In the genomic region with DNA sequence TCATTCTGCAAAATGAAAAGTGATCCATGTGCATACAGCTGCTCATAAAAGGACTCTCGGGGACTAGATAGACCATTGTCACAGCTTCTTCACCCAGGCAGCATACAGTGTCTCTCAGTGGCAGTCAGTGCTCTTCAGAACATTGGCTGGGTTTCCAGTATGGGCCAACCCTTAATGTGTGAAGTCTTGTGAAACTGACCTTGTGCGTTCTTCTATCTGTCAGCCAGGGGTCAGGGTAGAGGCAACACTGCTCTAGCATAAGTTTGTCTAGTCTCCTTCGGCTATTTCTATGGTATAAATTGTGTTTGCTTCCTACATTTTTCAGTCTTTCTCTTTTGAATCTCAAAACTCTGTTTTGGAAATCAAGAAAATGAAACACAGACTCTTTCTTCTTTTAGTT, we compare ENCODE assay signal across 11 cellular contexts. TPM values are rescaled to one million over a fixed set of nuclear protein-coding genes. Genes with fewer than 3 reads are reported as not detected.
A peak's percentile ranks its signal among the peaks of the same experiment; 100 is the strongest.
DNase-seq lines count a peak whose midpoint lies in the region; FAIRE-seq and TF ChIP-seq lines count a peak whose summit lies in the region.
"Had no signal": no experiment of that assay in that cellular context is flagged by ENCODE, and none has a peak within 500 bp of the region (broad histone marks: within the 10 kb centered on the region; RNA-seq: fewer than 3 reads in every experiment).

No MANE protein-coding gene starts in this region.

- WGBS in endodermal cell (ENCODE audit: insufficient coverage in 1 of 2, insufficient read length in 1 of 2), 2 experiments: 89 to 92% methylated on average over 1 to 3 of the region's 3 CpGs
- WGBS in small intestine, 3 donors: 60 to 73% (median 66%) methylated on average over 3 of the region's 3 CpGs

- peak; percentile 74 for TF ChIP-seq CTCF in endodermal cell (conservative IDR thresholded peaks at IDR 0.05)
- TF ChIP-seq CTCF in tibial artery (IDR thresholded peaks at IDR 0.05): no peak
- TF ChIP-seq CTCF in GM10266 (IDR thresholded peaks at IDR 0.05; ENCODE audit: control insufficient read depth, insufficient read depth, low read depth, missing control alignments): no peak

- FAIRE-seq in small intestine (lab: Jason Lieb, UNC): no peak

- intact Hi-C loops in tibial artery (cut with DNase I; ENCODE audit: low total_unique reads): no loop called here

- no peaks in the 10 kb centered on the region for H3K4me1 Mint-ChIP-seq in endodermal cell

- H3K4me3 ChIP-seq in endodermal cell (ENCODE audit: low read length): no peak overlapping the region
- no peak overlapping the region for H3K4me3 ChIP-seq in small intestine (ENCODE audit: low read depth in 1 of 2, low read length in 2 of 2)
- no peak overlapping the region for H3K4me3 ChIP-seq in tibial artery
- H3K4me3 ChIP-seq: thoracic aorta had no signal

- H3K36me3 ChIP-seq in endodermal cell (ENCODE audit: control insufficient read depth, insufficient read depth, low read length): no peaks in the 10 kb centered on the region
- no peaks in the 10 kb centered on the region for H3K36me3 ChIP-seq in small intestine (ENCODE audit: control insufficient read depth in 2 of 2, insufficient read depth in 2 of 2, low read length in 2 of 2)
- no peaks in the 10 kb centered on the region for H3K36me3 ChIP-seq in tibial artery
- H3K36me3 ChIP-seq: thoracic aorta had no signal

- no peak overlapping the region for H3K9ac ChIP-seq in endodermal cell (ENCODE audit: extremely low read depth, low read length, poor library complexity, severe bottlenecking)

- H3K27ac Mint-ChIP-seq in endodermal cell: no peak overlapping the region
- H3K27ac Mint-ChIP-seq: dendritic cell treated with granulocyte-macrophage colony-stimulating factor and Interleukin-4, amounts not matched to agents 40 ng/mL and 50 ng/mL, for 4 days had no signal

- H3K4me1 ChIP-seq in endodermal cell (ENCODE audit: control insufficient read depth, insufficient read depth, low read length): no peaks in the 10 kb centered on the region
- H3K4me1 ChIP-seq in small intestine (ENCODE audit: control insufficient read depth in 2 of 2, insufficient read depth in 1 of 2, low read depth in 1 of 2, low read length in 1 of 2): no peaks in the 10 kb centered on the region
- no peaks in the 10 kb centered on the region for H3K4me1 ChIP-seq in tibial artery

- no peak overlapping the region for H3K4me3 Mint-ChIP-seq in endodermal cell
- H3K4me3 Mint-ChIP-seq: dendritic cell treated with granulocyte-macrophage colony-stimulating factor and Interleukin-4, amounts not matched to agents 40 ng/mL and 50 ng/mL, for 4 days had no signal

- peaks cover 4% of the 10 kb centered on the region for H3K9me3 ChIP-seq in endodermal cell (ENCODE audit: control insufficient read depth, low read length)
- H3K9me3 ChIP-seq in small intestine (ENCODE audit: control insufficient read depth, low read depth): no peaks in the 10 kb centered on the region
- H3K9me3 ChIP-seq in tibial artery: no peaks in the 10 kb centered on the region
- H3K9me3 ChIP-seq: thoracic aorta had no signal

- H3K27me3 Mint-ChIP-seq in endodermal cell (ENCODE audit: insufficient read depth): no peaks in the 10 kb centered on the region
- H3K27me3 Mint-ChIP-seq: dendritic cell treated with granulocyte-macrophage colony-stimulating factor and Interleukin-4, amounts not matched to agents 40 ng/mL and 50 ng/mL, for 4 days had no signal

- H3K9me3 Mint-ChIP-seq in endodermal cell: peaks cover 5% of the 10 kb centered on the region
- H3K9me3 Mint-ChIP-seq: dendritic cell treated with granulocyte-macrophage colony-stimulating factor and Interleukin-4, amounts not matched to agents 40 ng/mL and 50 ng/mL, for 4 days had no signal

- peak; percentile 20 for DNase-seq in DMS53 (lab: John Stamatoyannopoulos, UW)
- no peak for DNase-seq in DMS53 treated with DMSO at 0.1 percent for 48 hours (lab: John Stamatoyannopoulos, UW; ENCODE audit: unreplicated experiment)
- DNase-seq in Kasumi-1 (lab: John Stamatoyannopoulos, UW): peak; percentile 29 to 43
- DNase-seq in endodermal cell: peak; percentile 57
- peak; percentile 4 for DNase-seq in small intestine
- DNase-seq in tibial artery: no peak
- no peak for DNase-seq in GM10266 (ENCODE audit: extremely low spot score)
- DNase-seq in activated T-cell treated with anti-CD3 and anti-CD28 coated beads for 4 hours: no peak

- H3K27me3 ChIP-seq in endodermal cell (ENCODE audit: control insufficient read depth, insufficient read depth, low read length, poor library complexity, severe bottlenecking) (no peaks in the 10 kb centered on the region), small intestine (ENCODE audit: control insufficient read depth in 2 of 2, insufficient read depth in 2 of 2, low read length in 2 of 2) (no peaks in the 10 kb centered on the region), tibial artery (no peaks in the 10 kb centered on the region)

- H3K27ac ChIP-seq in endodermal cell (ENCODE audit: low read depth, low read length) (no peak overlapping the region), small intestine (ENCODE audit: low read depth in 1 of 2, low read length in 1 of 2) (no peak overlapping the region), tibial artery (no peak overlapping the region)
- H3K27ac ChIP-seq: thoracic aorta had no signal

- H3K36me3 Mint-ChIP-seq in endodermal cell (ENCODE audit: low read depth): no peaks in the 10 kb centered on the region

RNA-seq across cellular contexts. Expression of a gene that starts 37.0 kb away (rescaled TPM):
- total RNA-seq in endodermal cell: not detected
- polyA plus RNA-seq in endodermal cell (2013, experiment 1 of 2): 0.11 TPM
- not detected for polyA plus RNA-seq in endodermal cell (2013, experiment 2 of 2)
- 10 to 100 TPM; 16.7 to 86.1 (median 44.6) TPM for polyA plus RNA-seq in small intestine
- total RNA-seq: liver, thoracic aorta had no signal
- polyA plus RNA-seq: liver had no signal

Comparison
In these comparisons a context has a peak if more than half of its experiments do, and no peak if none do; other contexts are left out.
1. DNase-seq: peak in DMS53 (single experiment), Kasumi-1 (2 of 2), endodermal cell (single experiment) and small intestine (single experiment); none in DMS53 treated with DMSO at 0.1 percent for 48 hours (single experiment), tibial artery (0 of 2), GM10266 (single experiment) and activated T-cell treated with anti-CD3 and anti-CD28 coated beads for 4 hours (single experiment).